In genomic region chr2:223090081-223090480, GRCh38 we compare ENCODE assay signal across 16 cellular contexts. TPM values are rescaled to one million over a fixed set of nuclear protein-coding genes. Genes with fewer than 3 reads are reported as not detected.
DNase-seq lines count a peak whose midpoint lies in the region; ATAC-seq, FAIRE-seq and TF ChIP-seq lines count a peak whose summit lies in the region.
"Had no signal": no experiment of that assay in that cellular context is flagged by ENCODE, and none has a peak within 500 bp of the region (broad histone marks: within the 10 kb centered on the region; RNA-seq: fewer than 3 reads in every experiment).

No MANE protein-coding gene starts in this region.

- H2AFZ ChIP-seq in K562 (ENCODE audit: low read depth, low read length) = no peak overlapping the region

- H3K9me3 ChIP-seq in K562 (replicated peaks; ENCODE audit: control insufficient read depth, insufficient read depth, low read depth, low read length) (no peaks in the 10 kb centered on the region), small intestine (ENCODE audit: control insufficient read depth, low read depth) (no peaks in the 10 kb centered on the region)

- no peak for TF ChIP-seq POLR2A in K562 (conservative IDR thresholded peaks at IDR 0.05)

- no peak for FAIRE-seq in K562 (lab: Jason Lieb, UNC)
- no peak for FAIRE-seq in small intestine (lab: Jason Lieb, UNC)
- FAIRE-seq: D721Med, GM12892 had no signal

- H3K27me3 ChIP-seq in K562 (ENCODE audit: control insufficient read depth in 2 of 2, insufficient read depth in 2 of 2, low read length in 2 of 2) (no peaks in the 10 kb centered on the region), small intestine (ENCODE audit: control insufficient read depth in 2 of 2, insufficient read depth in 2 of 2, low read length in 2 of 2) (peaks cover 0 to 2% of the 10 kb centered on the region in 2 donors)

- CTCF ChIA-PET in K562 (lab: Yijun Ruan, JAX; ENCODE audit: low intra/inter-chr PET ratio) = no interaction called here

- no peaks in the 10 kb centered on the region for H3K79me2 ChIP-seq in K562 (ENCODE audit: control insufficient read depth, insufficient read depth, low read length)

- in situ Hi-C loops in K562 (cut with MboI) = no loop called here

- intact Hi-C loops in K562 (cut with micrococcal nuclease) = no loop called here
- intact Hi-C loops in left colon (cut with DNase I, micrococcal nuclease) = no loop called here
- intact Hi-C loops in posterior vena cava (cut with DNase I) = no loop called here

- H3K4me3 ChIP-seq in LNCaP clone FGC (ENCODE audit: low read depth, low read length) (no peak overlapping the region), K562 (no peak overlapping the region), small intestine (ENCODE audit: low read depth in 1 of 2, low read length in 2 of 2) (no peak overlapping the region)

- no peaks in the 10 kb centered on the region for H4K20me1 ChIP-seq in K562 (replicated peaks; ENCODE audit: control insufficient read depth, insufficient read depth, low read length)

- no peak overlapping the region for H3K9ac ChIP-seq in K562 (ENCODE audit: insufficient read depth in 1 of 2, low read depth in 2 of 2, low read length in 2 of 2)

- TF ChIP-seq RAD21 in K562 (CRISPR knock-in tag; conservative IDR thresholded peaks at IDR 0.05 in 1 of 2, IDR thresholded peaks at IDR 0.05 in 1 of 2) = no peak

- no peak overlapping the region for H3K4me2 ChIP-seq in K562 (ENCODE audit: insufficient read depth, low read length)

- no peak for TF ChIP-seq CTCF in LNCaP clone FGC (IDR thresholded peaks at IDR 0.05; ENCODE audit: control insufficient read depth, extremely low read depth, insufficient read depth)
- TF ChIP-seq CTCF in K562 (IDR thresholded peaks at IDR 0.05 in 2 of 3, conservative IDR thresholded peaks at IDR 0.05 in 1 of 3; ENCODE audit: insufficient read depth in 2 of 3, low read depth in 1 of 3, low read length in 3 of 3) = no peak

- H3K9me1 ChIP-seq in K562 (ENCODE audit: control insufficient read depth, insufficient read depth, low read length) = no peaks in the 10 kb centered on the region

- DNase-seq in LNCaP clone FGC (ENCODE audit: low read depth) = peak; percentile 42
- DNase-seq in K562 (ENCODE audit: extremely low read depth in 1 of 4, low spot score in 3 of 4) = no peak
- DNase-seq in left colon = no peak
- peak; percentile 51 for DNase-seq in small intestine
- no peak for DNase-seq in posterior vena cava (ENCODE audit: low spot score)
- no peak for DNase-seq in epidermal melanocyte (ENCODE audit: insufficient read length, low spot score)
- no peak for DNase-seq in inferior parietal cortex (ENCODE audit: extremely low spot score)
- DNase-seq: ACHN, C1 segment of cervical spinal cord, MV-4-11, NCI-H187, NCI-H526, PC-3, RPMI8226 had no signal

- POLR2A ChIA-PET in K562 (lab: Yijun Ruan, JAX) = no interaction called here

- ATAC-seq in K562 = no peak
- ATAC-seq in left colon = peak; percentile 59
- ATAC-seq: PC-3 had no signal

- H3K36me3 ChIP-seq in K562 (ENCODE audit: control insufficient read depth, insufficient read depth, low read length) (no peaks in the 10 kb centered on the region), small intestine (ENCODE audit: control insufficient read depth in 2 of 2, insufficient read depth in 2 of 2, low read length in 2 of 2) (no peaks in the 10 kb centered on the region)

- no peaks in the 10 kb centered on the region; a peak in 2 of 5 replicates for H3K4me1 ChIP-seq in K562 (replicated peaks in 1 of 2; ENCODE audit: control insufficient read depth in 2 of 2, insufficient read depth in 2 of 2, low read length in 2 of 2)
- no peaks in the 10 kb centered on the region for H3K4me1 ChIP-seq in small intestine (ENCODE audit: control insufficient read depth in 2 of 2, insufficient read depth in 1 of 2, low read depth in 1 of 2, low read length in 1 of 2)

- TF ChIP-seq EP300 in K562 (IDR thresholded peaks at IDR 0.05; ENCODE audit: low read length) = no peak

- 26% methylated on average over 4 of the region's 4 CpGs for WGBS in K562 (ENCODE audit: insufficient coverage, low coverage, missing lambda C conversion rate)
- WGBS in small intestine, 3 donors = 15 to 70% (median 26%) methylated on average over 4 of the region's 4 CpGs

- no peak overlapping the region for H3K27ac ChIP-seq in K562 (ENCODE audit: extremely low read depth, low read depth, low read length)
- H3K27ac ChIP-seq in small intestine (ENCODE audit: low read depth in 1 of 2, low read length in 1 of 2) = no peak overlapping the region

- BruUV-seq in K562 (replicated peaks; lab: Mats Ljungman, UMichigan) = no TSS peak

TF ChIP-seq in K562, 482 proteins besides CTCF, POLR2A, EP300 and RAD21:
- no peak for TF ChIP-seq SNRNP70 (optimal IDR thresholded peaks at IDR 0.05; ENCODE audit: low read depth, low read length)
- TF ChIP-seq NR2C2 (CRISPR knock-in tag; IDR thresholded peaks at IDR 0.05) = no peak
- TF ChIP-seq NR2C2 (tag; IDR thresholded peaks at IDR 0.05) = peak; percentile 29; the same call in 1 of the 2 replicates

RNA-seq across cellular contexts. Expression of gene KCNE4, which starts 38.1 kb away (rescaled TPM):
- total RNA-seq in K562 (2011; cell fraction: chromatin; rRNA removed; ENCODE audit: low replicate concordance) = 0.09 TPM in 1 of 2 replicates, not detected in the other
- not detected in 2 replicates for total RNA-seq in K562 (2011; cell fraction: nucleolus; rRNA removed)
- not detected in 2 replicates for total RNA-seq in K562 (2011; cell fraction: nucleoplasm; rRNA removed)
- total RNA-seq in K562 (2014; rRNA removed) = not detected in 2 replicates
- total RNA-seq in K562 (2014; rRNA removed; fragmentation: Illumina TruSeq; extraction: Trizol) = not detected in 2 replicates
- not detected in 2 replicates for total RNA-seq in K562 (2015; rRNA removed; fragmentation: Illumina TruSeq; extraction: Trizol)
- not detected in 2 replicates for total RNA-seq in K562 (2021)
- not detected in 2 replicates for polyA plus RNA-seq in K562 (2011; rRNA removed)
- 0.01 TPM in 1 of 2 replicates, not detected in the other for polyA plus RNA-seq in K562 (2011; cell fraction: cytosol; rRNA removed)
- polyA plus RNA-seq in K562 (2011; cell fraction: nucleus; rRNA removed) = not detected in 2 replicates
- 0.04 TPM in 1 of 2 replicates, not detected in the other for polyA plus RNA-seq in K562 (2012)
- polyA plus RNA-seq in K562 (2014; fragmentation: Illumina TruSeq; extraction: Trizol) = not detected in 2 replicates
- polyA plus RNA-seq in K562 (2014; fragmentation: Nextera tagmentation; extraction: Ambion mirVana) = not detected
- polyA plus RNA-seq in K562 (2014; rRNA removed) = not detected in 2 replicates
- polyA minus RNA-seq in K562 (2011; rRNA and poly(A)+ RNA removed) = 0.09 TPM in 1 of 2 replicates, not detected in the other
- polyA minus RNA-seq in K562 (2011; cell fraction: cytosol; rRNA and poly(A)+ RNA removed) = not detected in 2 replicates
- polyA minus RNA-seq in K562 (2011; cell fraction: nucleus; rRNA and poly(A)+ RNA removed) = not detected in 2 replicates
- total RNA-seq in left colon = under 1 TPM; 0.76 to 0.89 TPM
- 1 to 10 TPM in 1 of 3 donors, under 1 TPM in 1, not detected in 1; 0.54 to 2.5 TPM for polyA plus RNA-seq in small intestine
- total RNA-seq in posterior vena cava = 10 to 100 TPM; 21.2 to 23.0 TPM
- total RNA-seq: PC-3 had no signal

Comparison
In these comparisons a context has a peak if more than half of its experiments do, and no peak if none do; other contexts are left out.
1. DNase-seq: peak in LNCaP clone FGC (single experiment) and small intestine (single experiment); none in K562 (0 of 4), left colon (0 of 2), posterior vena cava (single experiment), epidermal melanocyte (single experiment) and inferior parietal cortex (single experiment).
2. RNA of gene KCNE4, which starts 38.1 kb away (total RNA-seq): 21.2 to 23.0 TPM in posterior vena cava; 0.76 to 0.89 TPM in left colon and 0.09 TPM in K562; every median in the first group is over 10 times any median in the second.